8 cellular contexts compared by ENCODE assay signal in the genomic region with DNA sequence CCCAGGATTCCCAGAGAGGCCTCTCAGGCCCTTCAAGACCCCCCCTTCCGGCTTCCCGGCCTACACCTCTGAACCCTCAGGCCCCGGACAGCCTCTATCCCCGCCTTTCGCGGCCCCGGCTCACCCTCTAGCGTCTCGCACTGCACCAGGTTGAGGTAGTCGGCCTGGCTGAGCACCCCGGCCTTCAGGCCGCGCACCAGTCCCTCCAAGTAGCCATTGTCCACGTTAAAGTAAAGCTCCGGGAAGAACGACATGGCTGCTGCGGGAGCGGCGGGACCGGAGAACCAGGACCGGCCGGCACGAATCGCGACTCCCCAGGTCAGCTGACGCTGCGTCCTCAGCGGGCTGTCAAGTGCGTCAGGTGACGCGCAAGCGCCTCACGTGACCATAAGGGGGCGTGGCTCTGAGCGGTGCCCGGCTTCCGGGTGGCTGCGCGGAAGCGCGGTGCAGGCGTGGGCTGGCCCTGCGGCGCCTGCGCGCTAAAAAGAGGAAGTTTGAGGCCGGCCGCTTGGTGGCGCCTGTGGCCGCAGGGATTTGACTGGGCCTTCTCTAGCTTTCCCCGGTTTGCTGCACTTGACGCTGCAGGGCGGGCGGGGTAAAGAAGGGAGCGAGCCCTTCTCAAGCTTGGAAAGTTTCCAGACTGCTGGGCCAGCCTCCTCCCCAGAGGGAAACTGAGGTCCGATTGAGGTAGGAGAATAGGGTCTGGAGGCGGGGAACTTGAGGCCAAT. TPM values are rescaled to one million over a fixed set of nuclear protein-coding genes. Genes with fewer than 3 reads are reported as not detected.
DNase-seq lines count a peak whose midpoint lies in the region; ATAC-seq and TF ChIP-seq lines count a peak whose summit lies in the region.

TSS of gene ATP6V0D1 (minus strand) at position 325 of the 728 bp plus-strand sequence. CDS start at position 254, 71 bp downstream.

- TF ChIP-seq RAD21 in Ishikawa (IDR thresholded peaks at IDR 0.05; ENCODE audit: low read depth): peak; percentile 57

- TF ChIP-seq EP300 in Ishikawa (IDR thresholded peaks at IDR 0.05; ENCODE audit: borderline replicate concordance): peak; percentile 64; the same call in 1 of the 2 replicates

- ATAC-seq in GM21576 (IDR thresholded peaks at IDR 0.05; ENCODE audit: unreplicated experiment): peak; percentile 81

- peak; percentile 96 for DNase-seq in DMS153 treated with DMSO at 0.1 percent for 48 hours (lab: John Stamatoyannopoulos, UW; ENCODE audit: unreplicated experiment)
- peak; percentile 81 for DNase-seq in OCI-M2 (lab: John Stamatoyannopoulos, UW; ENCODE audit: unreplicated experiment)
- DNase-seq in activated T-cell treated with anti-CD3 and anti-CD28 coated beads for 48 hours (ENCODE audit: low read depth): peak; percentile 99
- peak; percentile 82 for DNase-seq in epithelial cell of prostate (ENCODE audit: low read depth, low spot score)
- DNase-seq in mucosa of gallbladder (ENCODE audit: low spot score): peak; percentile 100
- peak; percentile 96 to 97 for DNase-seq in stimulated activated CD8-positive, alpha-beta memory T cell treated with anti-CD3 and anti-CD28 coated beads, Interleukin-4, amount 100 ng/mL, for 4 hours (ENCODE audit: low read depth in 2 of 2, low spot score in 1 of 2)

- peak within 1 kb of the TSS; percentile 82 for H3K27ac ChIP-seq in epithelial cell of prostate

TF ChIP-seq in Ishikawa, 13 proteins besides CTCF, POLR2A, EP300 and RAD21:
- TF ChIP-seq, protein P1, sequence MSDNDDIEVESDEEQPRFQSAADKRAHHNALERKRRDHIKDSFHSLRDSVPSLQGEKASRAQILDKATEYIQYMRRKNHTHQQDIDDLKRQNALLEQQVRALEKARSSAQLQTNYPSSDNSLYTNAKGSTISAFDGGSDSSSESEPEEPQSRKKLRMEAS (IDR thresholded peaks at IDR 0.05): peak; percentile 85; the same call in 1 of the 2 replicates
- TF ChIP-seq TCF12 (IDR thresholded peaks at IDR 0.05; ENCODE audit: low read depth) (peak; percentile 66), EGR1 (IDR thresholded peaks at IDR 0.05) (peak; percentile 82), TEAD4 (IDR thresholded peaks at IDR 0.05) (0 out of 2 replicates have a peak, but pooled peaks have one; percentile 17), CEBPB (IDR thresholded peaks at IDR 0.05) (no peak), YY1 (IDR thresholded peaks at IDR 0.05; ENCODE audit: low read depth) (peak; percentile 80), ZBTB7A (IDR thresholded peaks at IDR 0.05; ENCODE audit: low read depth) (no peak), CREB1 (IDR thresholded peaks at IDR 0.05; ENCODE audit: low read depth) (peak; percentile 62; the same call in 1 of the 2 replicates), TAF1 (IDR thresholded peaks at IDR 0.05; ENCODE audit: low read depth) (peak; percentile 89), USF1 (IDR thresholded peaks at IDR 0.05) (peak; percentile 100), FOXM1 (IDR thresholded peaks at IDR 0.05; ENCODE audit: borderline replicate concordance, low read depth) (peak; percentile 47; the same call in 1 of the 2 replicates), NFIC (IDR thresholded peaks at IDR 0.05) (no peak; the same call in 1 of the 2 replicates)
- TF ChIP-seq, protein P2, sequence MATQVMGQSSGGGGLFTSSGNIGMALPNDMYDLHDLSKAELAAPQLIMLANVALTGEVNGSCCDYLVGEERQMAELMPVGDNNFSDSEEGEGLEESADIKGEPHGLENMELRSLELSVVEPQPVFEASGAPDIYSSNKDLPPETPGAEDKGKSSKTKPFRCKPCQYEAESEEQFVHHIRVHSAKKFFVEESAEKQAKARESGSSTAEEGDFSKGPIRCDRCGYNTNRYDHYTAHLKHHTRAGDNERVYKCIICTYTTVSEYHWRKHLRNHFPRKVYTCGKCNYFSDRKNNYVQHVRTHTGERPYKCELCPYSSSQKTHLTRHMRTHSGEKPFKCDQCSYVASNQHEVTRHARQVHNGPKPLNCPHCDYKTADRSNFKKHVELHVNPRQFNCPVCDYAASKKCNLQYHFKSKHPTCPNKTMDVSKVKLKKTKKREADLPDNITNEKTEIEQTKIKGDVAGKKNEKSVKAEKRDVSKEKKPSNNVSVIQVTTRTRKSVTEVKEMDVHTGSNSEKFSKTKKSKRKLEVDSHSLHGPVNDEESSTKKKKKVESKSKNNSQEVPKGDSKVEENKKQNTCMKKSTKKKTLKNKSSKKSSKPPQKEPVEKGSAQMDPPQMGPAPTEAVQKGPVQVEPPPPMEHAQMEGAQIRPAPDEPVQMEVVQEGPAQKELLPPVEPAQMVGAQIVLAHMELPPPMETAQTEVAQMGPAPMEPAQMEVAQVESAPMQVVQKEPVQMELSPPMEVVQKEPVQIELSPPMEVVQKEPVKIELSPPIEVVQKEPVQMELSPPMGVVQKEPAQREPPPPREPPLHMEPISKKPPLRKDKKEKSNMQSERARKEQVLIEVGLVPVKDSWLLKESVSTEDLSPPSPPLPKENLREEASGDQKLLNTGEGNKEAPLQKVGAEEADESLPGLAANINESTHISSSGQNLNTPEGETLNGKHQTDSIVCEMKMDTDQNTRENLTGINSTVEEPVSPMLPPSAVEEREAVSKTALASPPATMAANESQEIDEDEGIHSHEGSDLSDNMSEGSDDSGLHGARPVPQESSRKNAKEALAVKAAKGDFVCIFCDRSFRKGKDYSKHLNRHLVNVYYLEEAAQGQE (IDR thresholded peaks at IDR 0.05; ENCODE audit: low read depth): no peak

RNA-seq across cellular contexts. Expression of gene ATP6V0D1, which starts in this region (rescaled TPM):
- total RNA-seq in mucosa of gallbladder: 106 TPM

Comparison
In these comparisons a context has a peak if more than half of its experiments do, and no peak if none do; other contexts are left out.
1. Peak in every context shown above with its lines: DNase-seq, ATAC-seq and H3K27ac ChIP-seq.